Comparison of ENCODE assay signal across 8 cellular contexts in genomic region chr11:130449996-130450419, GRCh38. TPM values are rescaled to one million over a fixed set of nuclear protein-coding genes. Genes with fewer than 3 reads are reported as not detected.
DNase-seq lines count a peak whose midpoint lies in the region; ATAC-seq and TF ChIP-seq lines count a peak whose summit lies in the region.

No MANE protein-coding gene starts in this region.

- H3K27me3 Mint-ChIP-seq in HFFc6 (ENCODE audit: insufficient read depth), result peaks cover 10% of the 10 kb centered on the region

- DNase-seq in HFFc6, result no peak
- DNase-seq in brain microvascular endothelial cell, result peak; percentile 74
- peak; percentile 73 to 78 for DNase-seq in gastrocnemius medialis
- DNase-seq in NCI-H1048 (lab: John Stamatoyannopoulos, UW), result no peak
- no peak for DNase-seq in NCI-H187 (lab: John Stamatoyannopoulos, UW)

- 0 out of 2 replicates have a peak, but pooled peaks cover 2% of the 10 kb centered on the region for H3K4me1 ChIP-seq in iPS-20b (ENCODE audit: insufficient read depth, low read length)
- peaks cover 5 to 19% of the 10 kb centered on the region in 2 donors for H3K4me1 ChIP-seq in gastrocnemius medialis

- H3K27me3 ChIP-seq in brain microvascular endothelial cell (replicated peaks) (no peaks in the 10 kb centered on the region), iPS-20b (ENCODE audit: insufficient read depth, low read length) (peaks cover 93% of the 10 kb centered on the region), gastrocnemius medialis (peaks cover 8 to 14% (median 8%) of the 10 kb centered on the region in 3 donors)

- peaks cover 37% of the 10 kb centered on the region for H3K4me1 Mint-ChIP-seq in HFFc6 (ENCODE audit: low read depth)

- no peak overlapping the region for H3K9ac ChIP-seq in iPS-20b (ENCODE audit: low read depth, low read length)

- TF ChIP-seq CTCF in HFFc6 (IDR thresholded peaks at IDR 0.05) (peak; percentile 64), brain microvascular endothelial cell (IDR thresholded peaks at IDR 0.05; ENCODE audit: low read depth, low read length, missing control alignments) (peak; percentile 82), gastrocnemius medialis (IDR thresholded peaks at IDR 0.05 in 4 of 5, conservative IDR thresholded peaks at IDR 0.05 in 1 of 5) (peak; percentile 26 to 65 (median 52))

- intact Hi-C loops in gastrocnemius medialis (cut with DNase I; ENCODE audit: low total_unique reads), result loop anchor here (2.0 kb wide), 1 partner anchor 73 kb away; no protein-coding TSS in a partner anchor

- no peaks in the 10 kb centered on the region for H3K36me3 Mint-ChIP-seq in HFFc6 (ENCODE audit: low read depth)

- peak overlapping the region; percentile 85; the same call in 1 of the 2 replicates for H3K4me3 Mint-ChIP-seq in HFFc6

- no peaks in the 10 kb centered on the region for H3K36me3 ChIP-seq in brain microvascular endothelial cell (replicated peaks)
- no peaks in the 10 kb centered on the region for H3K36me3 ChIP-seq in iPS-20b (ENCODE audit: insufficient read depth, low read depth, low read length)
- H3K36me3 ChIP-seq in gastrocnemius medialis, result no peaks in the 10 kb centered on the region

- in situ Hi-C loops in brain microvascular endothelial cell (cut with HindIII; ENCODE audit: low pct_ligation_motif_present, low sequenced_read_pairs), result loop anchor here (10.0 kb wide), 1 partner anchor 415 kb away; no protein-coding TSS in a partner anchor
- in situ Hi-C loops in gastrocnemius medialis (cut with MboI; ENCODE audit: low sequenced_read_pairs in 4 of 4), result loop anchor here in 2 of 4 donors (10.0 to 25.0 kb wide), 2 partner anchors 212 to 225 kb away; no protein-coding TSS in a partner anchor

- no peaks in the 10 kb centered on the region for H3K9me3 Mint-ChIP-seq in HFFc6

- H3K9me3 ChIP-seq in iPS-20b (ENCODE audit: insufficient read depth, low read depth, low read length) (no peaks in the 10 kb centered on the region), gastrocnemius medialis (no peaks in the 10 kb centered on the region)

- H3K4me3 ChIP-seq in brain microvascular endothelial cell (ENCODE audit: low read depth, low read length) (peak overlapping the region; percentile 58), iPS-20b (ENCODE audit: low read length) (peak overlapping the region; percentile 76), gastrocnemius medialis (peak overlapping the region; percentile 56 to 70 (median 66))

- no peak overlapping the region for H3K27ac Mint-ChIP-seq in HFFc6

- peak; percentile 50 to 54 for ATAC-seq in gastrocnemius medialis
- no peak for ATAC-seq in HG02623 (IDR thresholded peaks at IDR 0.05; ENCODE audit: unreplicated experiment)
- no peak for ATAC-seq in HG03442 (IDR thresholded peaks at IDR 0.05; ENCODE audit: unreplicated experiment)

- H3K27ac ChIP-seq in brain microvascular endothelial cell, result no peak overlapping the region
- H3K27ac ChIP-seq in iPS-20b (ENCODE audit: low read length), result no peak overlapping the region
- peak overlapping the region; percentile 65 to 77 (median 69) for H3K27ac ChIP-seq in gastrocnemius medialis

- TF ChIP-seq POLR2A in gastrocnemius medialis (IDR thresholded peaks at IDR 0.05), result peak; percentile 24 to 54

RNA-seq across cellular contexts. Expression of gene ADAMTS15, which starts 1.6 kb away (rescaled TPM):
- 1 to 10 TPM in 2 of 6 experiments, under 1 TPM in 4; 0.21 to 1.1 (median 0.94) TPM for total RNA-seq in HFFc6 (2021; fragmentation: NEBNext Ultra II Directional; extraction: Animal tissue kit (Norgen Biotek cat#: 25700))
- 1 to 10 TPM; 1.2 to 3.4 (median 1.9) TPM for total RNA-seq in gastrocnemius medialis

RNA-seq across cellular contexts. Expression of gene ADAMTS8, which starts 21.6 kb away (rescaled TPM):
- not detected for total RNA-seq in HFFc6 (2021; fragmentation: NEBNext Ultra II Directional; extraction: Animal tissue kit (Norgen Biotek cat#: 25700))
- total RNA-seq in gastrocnemius medialis, result under 1 TPM in 3 of 4 donors, not detected in 1; 0.26 to 0.46 (median 0.29) TPM

Comparison
In these comparisons a context has a peak if more than half of its experiments do, and no peak if none do; other contexts are left out.
1. DNase-seq: peak in brain microvascular endothelial cell (single experiment) and gastrocnemius medialis (2 of 2); none in HFFc6 (single experiment), NCI-H1048 (single experiment) and NCI-H187 (0 of 2).
2. H3K27ac ChIP-seq: peak in gastrocnemius medialis (4 of 4); none in brain microvascular endothelial cell (single experiment) and iPS-20b (single experiment).
3. ATAC-seq: peak in gastrocnemius medialis (2 of 2); none in HG02623 (single experiment) and HG03442 (single experiment).
4. Peak in every context shown above with its lines, with median percentiles within 50 percentile points of each other: CTCF ChIP-seq and H3K4me3 ChIP-seq.